8 cellular contexts compared by ENCODE assay signal in the genomic region with DNA sequence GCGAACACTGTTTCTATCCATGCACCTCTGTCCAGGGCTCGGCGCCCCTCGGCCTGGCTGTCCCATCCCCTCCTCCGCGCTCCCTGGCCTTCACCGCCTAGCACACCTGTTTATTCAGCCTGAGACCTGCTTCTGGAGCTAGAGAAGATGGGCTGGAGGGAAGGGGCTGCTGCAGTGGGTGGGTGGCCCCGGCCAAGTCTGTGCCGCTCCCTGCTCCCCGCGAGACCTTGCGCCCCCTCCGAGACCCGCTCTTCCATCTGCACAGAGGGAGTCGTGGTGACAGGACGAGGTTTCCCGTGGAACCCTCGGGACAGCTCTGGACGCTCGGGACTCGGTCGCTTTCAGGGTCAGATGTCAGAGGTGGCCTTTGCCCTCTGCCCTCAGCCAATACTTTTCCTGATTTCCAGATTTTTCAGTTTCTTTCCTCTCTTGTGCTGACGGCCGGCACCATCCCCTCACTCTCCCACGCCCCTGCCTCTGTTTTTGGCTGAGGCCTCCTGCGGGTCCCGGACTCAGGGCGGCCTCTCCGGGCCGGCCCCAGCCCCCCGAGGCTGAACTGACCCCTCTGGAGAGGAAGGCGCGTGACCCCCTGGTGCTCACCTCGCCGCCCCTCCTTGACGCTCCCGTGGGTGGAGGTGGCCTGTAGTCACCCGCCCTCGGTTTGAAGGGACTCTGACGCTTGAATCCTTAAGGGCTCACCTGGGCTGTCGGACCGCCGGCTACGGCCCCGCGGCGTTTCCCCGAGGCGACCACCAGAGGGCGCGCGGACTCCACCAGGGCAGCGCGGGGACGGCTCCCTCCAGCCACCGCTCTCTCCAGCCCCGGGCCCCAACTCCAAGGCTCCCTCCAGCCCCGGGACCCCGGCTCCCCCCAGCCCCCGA. TPM values are rescaled to one million over a fixed set of nuclear protein-coding genes. Genes with fewer than 3 reads are reported as not detected.
DNase-seq lines count a peak whose midpoint lies in the region; ATAC-seq and TF ChIP-seq lines count a peak whose summit lies in the region.

No MANE protein-coding gene starts in this region.

- no peak overlapping the region for H3K4me3 ChIP-seq in astrocyte of the spinal cord (ENCODE audit: low read depth, low read length)

- H3K4me3 Mint-ChIP-seq in immature natural killer cell, result no peak overlapping the region

- peak; percentile 82 for ATAC-seq in GM18498 (IDR thresholded peaks at IDR 0.05; ENCODE audit: unreplicated experiment)
- ATAC-seq in HG03521 (IDR thresholded peaks at IDR 0.05; ENCODE audit: unreplicated experiment), result peak; percentile 41

- no peak overlapping the region for H3K27ac Mint-ChIP-seq in immature natural killer cell

- in situ Hi-C loops in astrocyte of the spinal cord (cut with HindIII; ENCODE audit: low sequenced_read_pairs), result no loop called here

- peaks cover 0 to 2% of the 10 kb centered on the region in 2 donors for H3K4me1 Mint-ChIP-seq in immature natural killer cell

- no peaks in the 10 kb centered on the region for H3K36me3 Mint-ChIP-seq in immature natural killer cell

- peak; percentile 97 for TF ChIP-seq CTCF in 22Rv1 (IDR thresholded peaks at IDR 0.05)
- TF ChIP-seq CTCF in astrocyte of the spinal cord (IDR thresholded peaks at IDR 0.05; ENCODE audit: low read depth, low read length), result peak; percentile 73

- no peaks in the 10 kb centered on the region for H3K9me3 Mint-ChIP-seq in immature natural killer cell

- H3K27me3 Mint-ChIP-seq in immature natural killer cell (ENCODE audit: low read depth in 3 of 3), result peaks cover 1 to 16% (median 5%) of the 10 kb centered on the region in 3 donors

- DNase-seq in T1000 (lab: John Stamatoyannopoulos, UW) (peak; percentile 41), astrocyte of the spinal cord (ENCODE audit: low read depth, low spot score) (no peak), immature natural killer cell (peak; percentile 41 to 54 (median 53)), OCI-M2 (lab: John Stamatoyannopoulos, UW; ENCODE audit: unreplicated experiment) (no peak)
- peak; percentile 79 to 80 for DNase-seq in stimulated activated CD4-positive, alpha-beta T cell treated with anti-CD3 and anti-CD28 coated beads, Interleukin-2, amount 100 ng/mL, for 24 hours

- no peak overlapping the region for H3K27ac ChIP-seq in 22Rv1

RNA-seq across cellular contexts. Expression of gene SHH, which starts 15.6 kb away (rescaled TPM):
- not detected for polyA plus RNA-seq in immature natural killer cell

Comparison
In these comparisons a context has a peak if more than half of its experiments do, and no peak if none do; other contexts are left out.
1. DNase-seq: peak in T1000 (single experiment), immature natural killer cell (3 of 3) and stimulated activated CD4-positive, alpha-beta T cell treated with anti-CD3 and anti-CD28 coated beads, Interleukin-2, amount 100 ng/mL, for 24 hours (2 of 2); none in astrocyte of the spinal cord (single experiment) and OCI-M2 (single experiment).